21 cellular contexts compared by ENCODE assay signal in the genomic region with DNA sequence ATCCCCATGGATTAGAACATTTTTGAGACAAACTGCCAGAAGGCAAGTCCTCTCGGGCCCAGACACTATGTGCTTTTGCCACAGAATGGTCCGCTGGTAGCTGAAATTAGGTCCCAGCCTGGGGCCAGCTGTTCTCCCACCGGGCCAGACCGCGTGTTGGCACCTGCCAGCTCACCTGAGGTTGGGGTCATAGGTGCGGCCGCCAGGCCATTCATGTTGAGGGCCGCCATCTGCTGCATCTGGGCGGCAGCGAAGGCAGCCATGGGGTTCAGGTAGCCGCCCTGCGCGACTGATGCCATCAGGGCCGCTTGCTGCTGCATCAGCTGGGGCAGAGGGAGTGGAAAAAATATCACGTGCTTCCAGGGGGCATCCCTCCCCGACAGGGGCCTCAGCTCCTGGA.
DNase-seq lines count a peak whose midpoint lies in the region; TF ChIP-seq lines count a peak whose summit lies in the region.
"Had no signal": no experiment of that assay in that cellular context is flagged by ENCODE, and none has a peak within 500 bp of the region (broad histone marks: within the 10 kb centered on the region; RNA-seq: fewer than 3 reads in every experiment).

No MANE protein-coding gene starts in this region.

- intact Hi-C loops in prostate gland (cut with DNase I) = no loop called here

- H3K27me3 ChIP-seq in H7 (ENCODE audit: control insufficient read depth, insufficient read depth, low read length) (peaks cover 8% of the 10 kb centered on the region; the same call in 1 of the 2 replicates), prostate gland (replicated peaks; ENCODE audit: insufficient read depth) (peaks cover 25% of the 10 kb centered on the region)
- H3K27me3 ChIP-seq: BE2C, BLaER1 had no signal

- 76% methylated on average over 16 of the region's 16 CpGs for WGBS in prostate gland

- H3K4me3 ChIP-seq in H7 (ENCODE audit: insufficient read depth, low read depth, low read length) = no peak overlapping the region
- H3K4me3 ChIP-seq in prostate gland = no peak overlapping the region
- H3K4me3 ChIP-seq: BLaER1, GM12878 had no signal

- H3K36me3 ChIP-seq in H7 (replicated peaks; ENCODE audit: control insufficient read depth, insufficient read depth, low read length) (no peaks in the 10 kb centered on the region), prostate gland (no peaks in the 10 kb centered on the region)
- H3K36me3 ChIP-seq: BE2C, BLaER1 had no signal

- TF ChIP-seq CTCF in prostate gland (IDR thresholded peaks at IDR 0.05) = no peak

- H3K4me1 ChIP-seq in prostate gland (replicated peaks) = no peaks in the 10 kb centered on the region
- H3K4me1 ChIP-seq: BE2C, BLaER1 had no signal

- TF ChIP-seq POLR2A in prostate gland (IDR thresholded peaks at IDR 0.05) = no peak

- no peak overlapping the region for H3K27ac ChIP-seq in prostate gland
- H3K27ac ChIP-seq: BLaER1 had no signal

- DNase-seq in NCI-H146 (lab: John Stamatoyannopoulos, UW) (peak; percentile 45), NCI-H146 treated with DMSO at 0.1 percent for 48 hours (lab: John Stamatoyannopoulos, UW; ENCODE audit: unreplicated experiment) (no peak), H7 (peak; percentile 20), NCI-H69 (lab: John Stamatoyannopoulos, UW) (peak; percentile 92), NCI-H1092 treated with DMSO at 0.1 percent for 48 hours (lab: John Stamatoyannopoulos, UW) (no peak), prostate gland (ENCODE audit: low spot score) (no peak)
- DNase-seq: 8988T; ACHN; BE2C; C1 segment of cervical spinal cord; CD4-positive, alpha-beta memory T cell; CD4-positive, CD25-positive, alpha-beta regulatory T cell; CD8-positive, alpha-beta memory T cell; DMS153; DMS53; DMS79; DND-41; EL; GDM1 had no signal

- no peaks in the 10 kb centered on the region for H3K9me3 ChIP-seq in prostate gland
- H3K9me3 ChIP-seq: BE2C had no signal

Comparison
In these comparisons a context has a peak if more than half of its experiments do, and no peak if none do; other contexts are left out.
1. DNase-seq: peak in NCI-H146 (single experiment), H7 (single experiment) and NCI-H69 (single experiment); none in NCI-H146 treated with DMSO at 0.1 percent for 48 hours (single experiment), NCI-H1092 treated with DMSO at 0.1 percent for 48 hours (single experiment) and prostate gland (single experiment).